8 cellular contexts compared by ENCODE assay signal in the genomic region with DNA sequence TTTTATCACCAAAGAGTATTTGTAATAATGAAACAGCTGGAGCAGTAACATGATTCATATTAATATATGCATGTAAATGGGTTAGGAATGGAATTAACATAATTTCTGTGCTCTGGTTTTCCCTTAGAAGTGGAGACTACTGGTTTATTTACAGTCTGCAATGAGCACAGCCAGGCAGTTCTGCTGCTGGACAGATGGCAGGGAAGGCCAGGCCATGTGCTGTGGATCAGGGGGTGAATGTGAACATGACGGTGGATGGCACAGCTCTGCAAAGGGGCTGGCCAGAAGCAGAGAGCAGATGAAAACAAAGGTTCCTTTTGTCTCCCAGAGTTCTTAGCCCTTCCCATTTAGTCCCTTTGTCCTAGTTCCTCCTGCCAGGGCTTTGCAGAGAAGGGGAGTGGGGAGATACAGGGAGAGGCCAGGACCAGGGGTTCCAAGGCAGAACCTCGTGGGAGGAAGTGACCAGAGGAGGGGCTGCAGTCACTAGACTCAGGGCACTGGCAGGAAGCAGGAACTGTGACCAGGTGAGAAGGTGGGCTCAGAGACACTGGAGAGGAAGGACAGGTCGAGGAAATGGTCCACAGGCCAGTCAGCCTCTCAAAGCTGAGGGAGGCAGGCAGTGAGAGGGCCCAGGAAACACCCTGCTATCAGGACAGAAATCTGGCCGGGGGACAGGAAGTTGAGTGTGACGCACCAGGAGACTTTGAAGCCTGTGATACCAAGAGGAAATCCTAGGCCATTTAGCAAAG.
DNase-seq lines count a peak whose midpoint lies in the region; ATAC-seq and TF ChIP-seq lines count a peak whose summit lies in the region.

No MANE protein-coding gene starts in this region.

- no peak overlapping the region for H3K27ac ChIP-seq in parathyroid adenoma

- H3K4me1 ChIP-seq in parathyroid adenoma = peaks cover 4% of the 10 kb centered on the region

- DNase-seq in NCI-H510A (lab: John Stamatoyannopoulos, UW) (peak; percentile 21), cerebellum (ENCODE audit: low spot score) (peak; percentile 74), GM20000 (ENCODE audit: low spot score) (no peak), SIG-M5 treated with dmso at 0.1 percent for 504 hours (lab: John Stamatoyannopoulos, UW; ENCODE audit: unreplicated experiment) (no peak), AG08396 (ENCODE audit: low spot score) (no peak)

- no peaks in the 10 kb centered on the region for H3K27me3 ChIP-seq in parathyroid adenoma (ENCODE audit: control insufficient read depth, insufficient read depth, low read length)

- H2AFZ ChIP-seq in parathyroid adenoma = peak overlapping the region; percentile 17

- H3K79me2 ChIP-seq in parathyroid adenoma = no peaks in the 10 kb centered on the region

- H3K4me2 ChIP-seq in parathyroid adenoma (ENCODE audit: low read length) = no peak overlapping the region

- no peak overlapping the region for H3K4me3 ChIP-seq in parathyroid adenoma (ENCODE audit: low read depth, low read length)

- no peaks in the 10 kb centered on the region for H3K9me3 ChIP-seq in parathyroid adenoma (ENCODE audit: control insufficient read depth, low read length)

- H3K36me3 ChIP-seq in parathyroid adenoma (ENCODE audit: control insufficient read depth, insufficient read depth, low read length) = no peaks in the 10 kb centered on the region

- ATAC-seq in GM18502 (IDR thresholded peaks at IDR 0.05; ENCODE audit: poor library complexity, unreplicated experiment) = peak; percentile 53
- ATAC-seq in HG03196 (IDR thresholded peaks at IDR 0.05; ENCODE audit: unreplicated experiment) = no peak

- H3K9ac ChIP-seq in parathyroid adenoma = no peak overlapping the region

- no peak for TF ChIP-seq CTCF in parathyroid adenoma (IDR thresholded peaks at IDR 0.05)
- no peak for TF ChIP-seq CTCF in GM20000 (IDR thresholded peaks at IDR 0.05; ENCODE audit: extremely low read depth, missing control alignments)

Comparison
In these comparisons a context has a peak if more than half of its experiments do, and no peak if none do; other contexts are left out.
1. DNase-seq: peak in NCI-H510A (single experiment) and cerebellum (single experiment); none in GM20000 (single experiment), SIG-M5 treated with dmso at 0.1 percent for 504 hours (single experiment) and AG08396 (single experiment).